Comparison of ENCODE assay signal across 22 cellular contexts in the genomic region with DNA sequence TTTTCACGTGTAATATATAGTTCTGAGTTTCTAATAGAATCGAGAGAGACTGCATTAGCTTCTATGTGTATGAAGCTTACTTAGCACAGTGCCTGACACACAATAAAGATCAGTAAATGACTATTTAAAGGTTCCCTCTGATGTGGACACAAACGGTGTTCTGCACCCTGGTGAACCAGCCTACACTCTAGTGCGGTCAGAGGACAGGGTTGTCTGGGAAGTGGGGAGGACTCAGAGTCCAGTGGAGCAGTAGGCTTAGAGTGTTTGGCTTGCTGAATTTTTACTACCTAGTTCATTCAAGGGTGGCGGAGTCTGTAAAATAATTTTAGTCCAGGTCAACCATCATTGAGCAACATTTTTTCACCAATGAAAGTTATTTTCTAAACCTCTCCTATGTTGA.
A peak's percentile ranks its signal among the peaks of the same experiment; 100 is the strongest.
DNase-seq lines count a peak whose midpoint lies in the region; ATAC-seq, FAIRE-seq and TF ChIP-seq lines count a peak whose summit lies in the region.
"Had no signal": no experiment of that assay in that cellular context is flagged by ENCODE, and none has a peak within 500 bp of the region (broad histone marks: within the 10 kb centered on the region; RNA-seq: fewer than 3 reads in every experiment).

No MANE protein-coding gene starts in this region.

- peaks cover 4% of the 10 kb centered on the region; the same call in 1 of the 2 replicates for H3K4me1 ChIP-seq in IMR-90 (ENCODE audit: control insufficient read depth, insufficient read depth, low read length)
- H3K4me1 ChIP-seq: BE2C, BLaER1 had no signal

- no peaks in the 10 kb centered on the region for H4K20me1 ChIP-seq in IMR-90 (ENCODE audit: insufficient read depth, low read length)
- H4K20me1 ChIP-seq: BLaER1 had no signal

- H4K8ac ChIP-seq in IMR-90 (ENCODE audit: low read depth in 2 of 2, low read length in 2 of 2) = no peak overlapping the region

- BruUV-seq in IMR-90 (replicated peaks; lab: Mats Ljungman, UMichigan) = no TSS peak

- peak; percentile 23 for FAIRE-seq in HTR-8/SVneo (lab: Jason Lieb, UNC)
- FAIRE-seq: A204.1, G401.6, GM12891, GM19239 had no signal

- H3K4ac ChIP-seq in IMR-90 (ENCODE audit: low read depth, low read length) = no peak overlapping the region

- dilution Hi-C loops in IMR-90 (cut with HindIII; ENCODE audit: low sequenced_read_pairs, unreplicated experiment) = no loop called here

- H3K56ac ChIP-seq in IMR-90 (ENCODE audit: extremely low read depth, insufficient read depth, low read length) = no peak overlapping the region

- H2BK5ac ChIP-seq in IMR-90 (ENCODE audit: low read depth, low read length, poor library complexity, severe bottlenecking) = no peak overlapping the region

- no peaks in the 10 kb centered on the region for H3K27me3 ChIP-seq in IMR-90 (ENCODE audit: control insufficient read depth, insufficient read depth, low read length)
- H3K27me3 ChIP-seq in WERI-Rb-1 (ENCODE audit: insufficient read depth, low read depth, severe bottlenecking) = no peaks in the 10 kb centered on the region
- H3K27me3 ChIP-seq: BE2C, BLaER1 had no signal

- POLR2A ChIA-PET in IMR-90 (lab: Charles Lee; ENCODE audit: unreplicated experiment) = no interaction called here

- in situ Hi-C loops in IMR-90 (cut with MboI; ENCODE audit: low sequenced_read_pairs) = no loop called here

- H3K36me3 ChIP-seq in IMR-90 (ENCODE audit: control insufficient read depth, insufficient read depth, low read length) (no peaks in the 10 kb centered on the region), WERI-Rb-1 (no peaks in the 10 kb centered on the region)
- H3K36me3 ChIP-seq: BE2C, BLaER1 had no signal

- H4K5ac ChIP-seq in IMR-90 (ENCODE audit: low read depth, low read length) = no peak overlapping the region

- H3K9me3 ChIP-seq in IMR-90 (ENCODE audit: control insufficient read depth, insufficient read depth, low read length) (no peaks in the 10 kb centered on the region), WERI-Rb-1 (ENCODE audit: severe bottlenecking) (no peaks in the 10 kb centered on the region)
- H3K9me3 ChIP-seq: BE2C, BLaER1 had no signal

- CTCF ChIA-PET in IMR-90 (lab: Yijun Ruan, JAX) = no interaction called here

- no peaks in the 10 kb centered on the region for H3K9me1 ChIP-seq in IMR-90 (ENCODE audit: insufficient read depth, low read length)

- no peak for TF ChIP-seq POLR2A in IMR-90 (IDR thresholded peaks at IDR 0.05; ENCODE audit: low read depth, low read length)

- ATAC-seq in IMR-90 (ENCODE audit: low read depth) (no peak), left lobe of liver (peak; percentile 69)

- no peaks in the 10 kb centered on the region for H3K79me1 ChIP-seq in IMR-90 (ENCODE audit: low read depth in 1 of 2, low read length in 2 of 2)

- H4K91ac ChIP-seq in IMR-90 (ENCODE audit: insufficient read depth, low read depth, low read length) = no peak overlapping the region

- H3K14ac ChIP-seq in IMR-90 (replicated peaks; ENCODE audit: low read depth, low read length) = no peak overlapping the region

- H2AK5ac ChIP-seq in IMR-90 (ENCODE audit: low read depth, low read length) = no peak overlapping the region

- TF ChIP-seq RAD21 in IMR-90 (IDR thresholded peaks at IDR 0.05; ENCODE audit: low read length) = no peak

- no peak overlapping the region for H3K4me3 ChIP-seq in IMR-90 (ENCODE audit: insufficient read depth, low read depth, low read length)
- H3K4me3 ChIP-seq in WERI-Rb-1 (ENCODE audit: low read depth, low read length) = no peak overlapping the region
- H3K4me3 ChIP-seq: BLaER1 had no signal

- H2BK20ac ChIP-seq in IMR-90 (ENCODE audit: low read depth, low read length) = no peak overlapping the region

- H2AFZ ChIP-seq in IMR-90 (replicated peaks; ENCODE audit: low read length, poor library complexity) = no peak overlapping the region

- DNase-seq in HTR-8/SVneo (ENCODE audit: insufficient read length, low spot score) (no peak), IMR-90 (no peak), left lobe of liver (ENCODE audit: low spot score) (no peak), WERI-Rb-1 (no peak), DMS153 treated with DMSO at 0.1 percent for 48 hours (lab: John Stamatoyannopoulos, UW; ENCODE audit: unreplicated experiment) (no peak)
- DNase-seq: 8988T; ACHN; BE2C; C1 segment of cervical spinal cord; CD4-positive, alpha-beta memory T cell; CD4-positive, CD25-positive, alpha-beta regulatory T cell; CD8-positive, alpha-beta memory T cell; COR-L47; DMS 273 treated with DMSO at 0.1 percent for 48 hours; DMS153; DMS79 treated with DMSO at 0.1 percent for 48 hours; GF-D8 had no signal

- H3K27ac ChIP-seq in IMR-90 (ENCODE audit: insufficient read depth, low read length) (no peak overlapping the region), WERI-Rb-1 (no peak overlapping the region)
- H3K27ac ChIP-seq: BLaER1 had no signal

- H2BK120ac ChIP-seq in IMR-90 (ENCODE audit: low read depth, low read length) = no peak overlapping the region

- no peak overlapping the region for H3K9ac ChIP-seq in IMR-90 (ENCODE audit: low read depth, low read length)
- H3K9ac ChIP-seq: BLaER1 had no signal

- no peak overlapping the region for H3K23ac ChIP-seq in IMR-90 (ENCODE audit: low read depth, low read length)

- no peak overlapping the region for H2AK9ac ChIP-seq in IMR-90 (replicated peaks; ENCODE audit: low read depth, low read length, poor library complexity)

- H3K18ac ChIP-seq in IMR-90 (ENCODE audit: low read depth, low read length) = no peak overlapping the region

- no peak for TF ChIP-seq CTCF in IMR-90 (conservative IDR thresholded peaks at IDR 0.05; ENCODE audit: low read depth, low read length)
- TF ChIP-seq CTCF in WERI-Rb-1 (IDR thresholded peaks at IDR 0.05; ENCODE audit: low read depth, low read length) = no peak

- intact Hi-C loops in IMR-90 (cut with micrococcal nuclease) = no loop called here

- peak overlapping the region; percentile 70; the same call in 2 of the 3 replicates for H2BK15ac ChIP-seq in IMR-90 (ENCODE audit: low read depth, low read length)

- WGBS in IMR-90 (ENCODE audit: extremely low coverage in 2 of 2, insufficient read length in 1 of 2), 2 experiments = no CpG with 5 or more reads among the region's 5 CpGs

- H3K4me2 ChIP-seq in IMR-90 (ENCODE audit: low read depth, low read length) = no peak overlapping the region
- H3K4me2 ChIP-seq: BLaER1 had no signal

TF ChIP-seq in IMR-90, 13 proteins besides CTCF, POLR2A, EP300 and RAD21:
- TF ChIP-seq CEBPB (IDR thresholded peaks at IDR 0.05; ENCODE audit: low read depth, low read length) (no peak), CHD1 (IDR thresholded peaks at IDR 0.05; ENCODE audit: low read depth, low read length) (no peak), RCOR1 (IDR thresholded peaks at IDR 0.05; ENCODE audit: insufficient replicate concordance, low read length) (no peak), NFE2L2 (IDR thresholded peaks at IDR 0.05; ENCODE audit: low read depth, low read length) (no peak), SMC3 (IDR thresholded peaks at IDR 0.05; ENCODE audit: low read depth, low read length) (no peak), BHLHE40 (IDR thresholded peaks at IDR 0.05; ENCODE audit: low read depth, low read length) (no peak), MXI1 (IDR thresholded peaks at IDR 0.05; ENCODE audit: borderline replicate concordance, low read depth, low read length) (no peak), RFX5 (IDR thresholded peaks at IDR 0.05; ENCODE audit: low read depth, low read length) (no peak), MAFK (IDR thresholded peaks at IDR 0.05; ENCODE audit: low read depth, low read length) (no peak), FOS (IDR thresholded peaks at IDR 0.05; ENCODE audit: low read depth, low read length) (no peak), MAZ (IDR thresholded peaks at IDR 0.05; ENCODE audit: borderline replicate concordance, low read depth, low read length) (no peak)
- TF ChIP-seq, protein P1, sequence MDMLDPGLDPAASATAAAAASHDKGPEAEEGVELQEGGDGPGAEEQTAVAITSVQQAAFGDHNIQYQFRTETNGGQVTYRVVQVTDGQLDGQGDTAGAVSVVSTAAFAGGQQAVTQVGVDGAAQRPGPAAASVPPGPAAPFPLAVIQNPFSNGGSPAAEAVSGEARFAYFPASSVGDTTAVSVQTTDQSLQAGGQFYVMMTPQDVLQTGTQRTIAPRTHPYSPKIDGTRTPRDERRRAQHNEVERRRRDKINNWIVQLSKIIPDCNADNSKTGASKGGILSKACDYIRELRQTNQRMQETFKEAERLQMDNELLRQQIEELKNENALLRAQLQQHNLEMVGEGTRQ (IDR thresholded peaks at IDR 0.05; ENCODE audit: low read depth, low read length) = no peak
- TF ChIP-seq, protein P2, sequence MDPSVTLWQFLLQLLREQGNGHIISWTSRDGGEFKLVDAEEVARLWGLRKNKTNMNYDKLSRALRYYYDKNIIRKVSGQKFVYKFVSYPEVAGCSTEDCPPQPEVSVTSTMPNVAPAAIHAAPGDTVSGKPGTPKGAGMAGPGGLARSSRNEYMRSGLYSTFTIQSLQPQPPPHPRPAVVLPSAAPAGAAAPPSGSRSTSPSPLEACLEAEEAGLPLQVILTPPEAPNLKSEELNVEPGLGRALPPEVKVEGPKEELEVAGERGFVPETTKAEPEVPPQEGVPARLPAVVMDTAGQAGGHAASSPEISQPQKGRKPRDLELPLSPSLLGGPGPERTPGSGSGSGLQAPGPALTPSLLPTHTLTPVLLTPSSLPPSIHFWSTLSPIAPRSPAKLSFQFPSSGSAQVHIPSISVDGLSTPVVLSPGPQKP (IDR thresholded peaks at IDR 0.05; ENCODE audit: borderline replicate concordance, low read depth, low read length) = no peak
